14 cellular contexts compared by ENCODE assay signal in the genomic region with DNA sequence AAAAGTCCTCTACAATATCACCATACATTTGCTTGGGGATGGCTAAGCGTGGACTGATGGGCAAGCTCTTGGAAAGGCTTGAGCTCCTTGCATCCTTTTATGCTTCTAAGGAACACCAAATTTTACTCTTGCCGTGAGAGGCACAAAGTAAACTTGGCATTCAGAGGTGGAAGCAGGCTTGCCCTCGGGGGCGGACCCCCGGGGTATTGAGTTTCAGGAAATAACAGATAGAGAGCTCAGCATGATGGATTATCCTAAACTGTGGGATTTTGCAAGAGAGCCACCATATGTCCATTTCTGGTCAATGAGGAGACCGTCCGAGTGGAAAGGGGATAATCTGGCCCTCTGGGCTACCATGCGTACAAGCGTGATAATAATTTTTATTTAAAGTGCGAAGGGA. TPM values are rescaled to one million over a fixed set of nuclear protein-coding genes. Genes with fewer than 3 reads are reported as not detected.
DNase-seq lines count a peak whose midpoint lies in the region; ATAC-seq and TF ChIP-seq lines count a peak whose summit lies in the region.
"Had no signal": no experiment of that assay in that cellular context is flagged by ENCODE, and none has a peak within 500 bp of the region (broad histone marks: within the 10 kb centered on the region; RNA-seq: fewer than 3 reads in every experiment).

No MANE protein-coding gene starts in this region.

- DNase-seq in activated T-cell treated with anti-CD3 and anti-CD28 coated beads, Interleukin-2, amount 50 U/mL, for 72 hours, result no peak
- no peak for DNase-seq in activated T-cell treated with anti-CD3 and anti-CD28 coated beads, Interleukin-2, amount 50 U/mL, for 1 hour
- DNase-seq in left kidney (ENCODE audit: low read depth, low spot score) (peak; percentile 26), osteocyte (ENCODE audit: extremely low spot score, unreplicated experiment) (no peak)
- DNase-seq in stimulated activated naive B cell treated with anti-CD40 and anti-IgM and Interleukin-4, amounts not matched to agents 10 μg/mL and 1 μg/mL and 100 μg/mL, for 72 hours, result no peak
- DNase-seq in stimulated activated CD4-positive, alpha-beta T cell treated with anti-CD3 and anti-CD28 coated beads, Interleukin-4, amount 100 ng/mL, for 1 hour, result no peak
- DNase-seq: C1 segment of cervical spinal cord, COR-L47, HCEC 1CT, Karpas-422, NCI-H1417, NCI-H524 treated with DMSO at 0.1 percent for 48 hours had no signal

- peaks cover 35 to 80% of the 10 kb centered on the region in 2 donors for H3K36me3 Mint-ChIP-seq in activated T-cell treated with anti-CD3 and anti-CD28 coated beads, Interleukin-2, amount 50 U/mL, for 72 hours (ENCODE audit: insufficient read depth in 2 of 2)
- peaks cover 100% of the 10 kb centered on the region for H3K36me3 Mint-ChIP-seq in activated T-helper 17 cell treated with anti-CD3 and anti-CD28 coated beads, Interleukin-2, amount 50 U/mL, for 72 hours (ENCODE audit: low read depth)
- H3K36me3 Mint-ChIP-seq in stimulated activated naive B cell treated with anti-CD40 and anti-IgM and Interleukin-4, amounts not matched to agents 10 μg/mL and 1 μg/mL and 100 μg/mL, for 72 hours, result peaks cover 67 to 82% of the 10 kb centered on the region in 2 donors
- peaks cover 50% of the 10 kb centered on the region for H3K36me3 Mint-ChIP-seq in osteocyte (ENCODE audit: unreplicated experiment)

- H3K27me3 Mint-ChIP-seq in activated T-cell treated with anti-CD3 and anti-CD28 coated beads, Interleukin-2, amount 50 U/mL, for 72 hours (ENCODE audit: low read depth), result no peaks in the 10 kb centered on the region
- H3K27me3 Mint-ChIP-seq in activated T-helper 17 cell treated with anti-CD3 and anti-CD28 coated beads, Interleukin-2, amount 50 U/mL, for 72 hours, result no peaks in the 10 kb centered on the region
- H3K27me3 Mint-ChIP-seq in stimulated activated naive B cell treated with anti-CD40 and anti-IgM and Interleukin-4, amounts not matched to agents 10 μg/mL and 1 μg/mL and 100 μg/mL, for 72 hours, result no peaks in the 10 kb centered on the region
- H3K27me3 Mint-ChIP-seq in osteocyte (ENCODE audit: unreplicated experiment), result no peaks in the 10 kb centered on the region

- no peak for ATAC-seq in activated T-cell treated with anti-CD3 and anti-CD28 coated beads, Interleukin-2, amount 50 U/mL, for 72 hours (replicated peaks in 1 of 2)
- no peak for ATAC-seq in activated T-helper 17 cell treated with anti-CD3 and anti-CD28 coated beads, Interleukin-2, amount 50 U/mL, for 72 hours (replicated peaks)
- no peak for ATAC-seq in stimulated activated naive B cell treated with anti-CD40 and anti-IgM and Interleukin-4, amounts not matched to agents 10 μg/mL and 1 μg/mL and 100 μg/mL, for 72 hours (replicated peaks)
- no peak for ATAC-seq in GM21381 (IDR thresholded peaks at IDR 0.05; ENCODE audit: unreplicated experiment)

- TF ChIP-seq CTCF in osteocyte (IDR thresholded peaks at IDR 0.05), result no peak

- H3K9me3 Mint-ChIP-seq in activated T-cell treated with anti-CD3 and anti-CD28 coated beads, Interleukin-2, amount 50 U/mL, for 72 hours, result no peaks in the 10 kb centered on the region
- H3K9me3 Mint-ChIP-seq in activated T-helper 17 cell treated with anti-CD3 and anti-CD28 coated beads, Interleukin-2, amount 50 U/mL, for 72 hours, result no peaks in the 10 kb centered on the region
- H3K9me3 Mint-ChIP-seq in stimulated activated naive B cell treated with anti-CD40 and anti-IgM and Interleukin-4, amounts not matched to agents 10 μg/mL and 1 μg/mL and 100 μg/mL, for 72 hours, result peaks cover 0 to 2% of the 10 kb centered on the region in 2 donors
- no peaks in the 10 kb centered on the region for H3K9me3 Mint-ChIP-seq in osteocyte (ENCODE audit: unreplicated experiment)

- H3K4me3 Mint-ChIP-seq in activated T-cell treated with anti-CD3 and anti-CD28 coated beads, Interleukin-2, amount 50 U/mL, for 72 hours, result peak overlapping the region in 1 of 2 donors; percentile 63
- peak overlapping the region; percentile 3 for H3K4me3 Mint-ChIP-seq in activated T-helper 17 cell treated with anti-CD3 and anti-CD28 coated beads, Interleukin-2, amount 50 U/mL, for 72 hours
- no peak overlapping the region for H3K4me3 Mint-ChIP-seq in stimulated activated naive B cell treated with anti-CD40 and anti-IgM and Interleukin-4, amounts not matched to agents 10 μg/mL and 1 μg/mL and 100 μg/mL, for 72 hours
- no peak overlapping the region for H3K4me3 Mint-ChIP-seq in osteocyte (ENCODE audit: unreplicated experiment)

- H3K4me1 Mint-ChIP-seq in activated T-cell treated with anti-CD3 and anti-CD28 coated beads, Interleukin-2, amount 50 U/mL, for 72 hours (ENCODE audit: low read depth), result peaks cover 82% of the 10 kb centered on the region
- peaks cover 61% of the 10 kb centered on the region for H3K4me1 Mint-ChIP-seq in activated T-helper 17 cell treated with anti-CD3 and anti-CD28 coated beads, Interleukin-2, amount 50 U/mL, for 72 hours
- peaks cover 46 to 68% of the 10 kb centered on the region in 2 donors for H3K4me1 Mint-ChIP-seq in stimulated activated naive B cell treated with anti-CD40 and anti-IgM and Interleukin-4, amounts not matched to agents 10 μg/mL and 1 μg/mL and 100 μg/mL, for 72 hours
- peaks cover 2% of the 10 kb centered on the region for H3K4me1 Mint-ChIP-seq in osteocyte (ENCODE audit: unreplicated experiment)

- H3K27ac Mint-ChIP-seq in activated T-cell treated with anti-CD3 and anti-CD28 coated beads, Interleukin-2, amount 50 U/mL, for 72 hours, result peak overlapping the region; percentile 54
- no peak overlapping the region for H3K27ac Mint-ChIP-seq in activated T-helper 17 cell treated with anti-CD3 and anti-CD28 coated beads, Interleukin-2, amount 50 U/mL, for 72 hours
- H3K27ac Mint-ChIP-seq in stimulated activated naive B cell treated with anti-CD40 and anti-IgM and Interleukin-4, amounts not matched to agents 10 μg/mL and 1 μg/mL and 100 μg/mL, for 72 hours, result peak overlapping the region; percentile 47
- no peak overlapping the region for H3K27ac Mint-ChIP-seq in osteocyte (ENCODE audit: unreplicated experiment)

RNA-seq across cellular contexts. Expression of gene IFI16, which starts 14.0 kb away (rescaled TPM):
- 100 to 1,000 TPM; 311 to 326 TPM for total RNA-seq in activated T-cell treated with anti-CD3 and anti-CD28 coated beads, Interleukin-2, amount 50 U/mL, for 72 hours
- 100 to 1,000 TPM; 187 to 217 TPM for total RNA-seq in activated T-helper 17 cell treated with anti-CD3 and anti-CD28 coated beads, Interleukin-2, amount 50 U/mL, for 72 hours
- total RNA-seq in osteocyte, result 62.4 and 65.9 TPM in 2 replicates

RNA-seq across cellular contexts. Expression of gene AIM2, which starts 52.8 kb away (rescaled TPM):
- 100 to 1,000 TPM in 1 of 2 donors, 10 to 100 TPM in 1; 37.6 to 103 TPM for total RNA-seq in activated T-cell treated with anti-CD3 and anti-CD28 coated beads, Interleukin-2, amount 50 U/mL, for 72 hours
- 100 to 1,000 TPM in 1 of 2 donors, 10 to 100 TPM in 1; 47.2 to 123 TPM for total RNA-seq in activated T-helper 17 cell treated with anti-CD3 and anti-CD28 coated beads, Interleukin-2, amount 50 U/mL, for 72 hours
- not detected in 2 replicates for total RNA-seq in osteocyte

Comparison
In these comparisons a context has a peak if more than half of its experiments do, and no peak if none do; other contexts are left out.
1. H3K27ac Mint-ChIP-seq: peak in activated T-cell treated with anti-CD3 and anti-CD28 coated beads, Interleukin-2, amount 50 U/mL, for 72 hours (single experiment) and stimulated activated naive B cell treated with anti-CD40 and anti-IgM and Interleukin-4, amounts not matched to agents 10 μg/mL and 1 μg/mL and 100 μg/mL, for 72 hours (single experiment); none in activated T-helper 17 cell treated with anti-CD3 and anti-CD28 coated beads, Interleukin-2, amount 50 U/mL, for 72 hours (single experiment) and osteocyte (single experiment).
2. RNA of gene AIM2, which starts 52.8 kb away (total RNA-seq): 47.2 to 123 TPM in activated T-helper 17 cell treated with anti-CD3 and anti-CD28 coated beads, Interleukin-2, amount 50 U/mL, for 72 hours and 37.6 to 103 TPM in activated T-cell treated with anti-CD3 and anti-CD28 coated beads, Interleukin-2, amount 50 U/mL, for 72 hours; not detected in osteocyte; every median in the first group is over 10 times any median in the second.